In genomic region chr3:100698736-100699135, GRCh38 we compare ENCODE assay signal across 1 cellular context.
TF ChIP-seq lines count a peak whose summit lies in the region.

No MANE protein-coding gene starts in this region.

TF ChIP-seq in HepG2, 621 proteins besides CTCF, POLR2A, EP300 and RAD21 (continued from another document):
- TF ChIP-seq HBP1 (CRISPR knock-in tag; IDR thresholded peaks at IDR 0.05; ENCODE audit: low read depth), result no peak
